ENCODE assay signal across 8 cellular contexts in genomic region chr4:118684873-118685811, GRCh38. TPM values are rescaled to one million over a fixed set of nuclear protein-coding genes. Genes with fewer than 3 reads are reported as not detected.
DNase-seq lines count a peak whose midpoint lies in the region; ATAC-seq, FAIRE-seq and TF ChIP-seq lines count a peak whose summit lies in the region.

TSS of gene METTL14 (plus strand) at chr4:118685392. CDS start at chr4:118685535, 143 bp downstream.

- intact Hi-C loops in Right ventricle myocardium superior (cut with DNase I): no loop called here
- intact Hi-C loops in pancreas (cut with DNase I): no loop called here
- intact Hi-C loops in tibial artery (cut with DNase I; ENCODE audit: low total_unique reads): no loop called here

- H2AFZ ChIP-seq in SU-DHL-6 (ENCODE audit: low read depth, low read length, severe bottlenecking): peak within 1 kb of the TSS; percentile 61

- peaks cover 25% of the 10 kb centered on the region for H3K79me2 ChIP-seq in SU-DHL-6 (ENCODE audit: insufficient read depth, low read length)

- H3K36me3 ChIP-seq in SU-DHL-6 (ENCODE audit: low read length) (no peaks in the 10 kb centered on the region), pancreas (peaks cover 0 to 20% (median 0%) of the 10 kb centered on the region in 3 donors), tibial artery (peaks cover 24 to 25% (median 24%) of the 10 kb centered on the region in 3 donors)

- H3K9me3 ChIP-seq in SU-DHL-6 (ENCODE audit: insufficient read depth, low read length) (no peaks in the 10 kb centered on the region), pancreas (no peaks in the 10 kb centered on the region), tibial artery (no peaks in the 10 kb centered on the region)

- TF ChIP-seq CTCF in GM10266 (IDR thresholded peaks at IDR 0.05; ENCODE audit: control insufficient read depth, insufficient read depth, low read depth, missing control alignments) (no peak), SU-DHL-6 (IDR thresholded peaks at IDR 0.05; ENCODE audit: insufficient read depth, low read length, poor library complexity, severe bottlenecking) (no peak), pancreas (IDR thresholded peaks at IDR 0.05) (no peak), tibial artery (IDR thresholded peaks at IDR 0.05) (peak in 1 of 2 experiments; percentile 36)

- peaks cover 24% of the 10 kb centered on the region for H3K4me1 Mint-ChIP-seq in activated naive CD8-positive, alpha-beta T cell treated with anti-CD3 and anti-CD28 coated beads, Interleukin-2, amount 10 ng/mL, durations not matched to agents 7 days and 5 days

- WGBS in pancreas, 2 donors: 2 to 3% methylated on average over 42 of the region's 42 CpGs

- POLR2A ChIA-PET in activated naive CD8-positive, alpha-beta T cell treated with anti-CD3 and anti-CD28 coated beads, Interleukin-2, amount 10 ng/mL, durations not matched to agents 7 days and 5 days (lab: Charles Lee): interaction anchor here (0.7 to 1.2 kb wide), 6 partner anchors 9 to 150 kb away, joined by 3 to 8 read pairs (median 6); no protein-coding TSS in a partner anchor

- peak; percentile 99 for ATAC-seq in HG02588 (IDR thresholded peaks at IDR 0.05; ENCODE audit: unreplicated experiment)
- ATAC-seq in activated naive CD8-positive, alpha-beta T cell treated with anti-CD3 and anti-CD28 coated beads, Interleukin-2, amount 10 ng/mL, durations not matched to agents 7 days and 5 days (ENCODE audit: low read depth): peak; percentile 97
- peak; percentile 98 for ATAC-seq in Right ventricle myocardium superior (ENCODE audit: poor library complexity)
- ATAC-seq in pancreas: peak; percentile 97 to 99 (median 98)

- no peaks in the 10 kb centered on the region for H3K9me2 ChIP-seq in SU-DHL-6 (replicated peaks; ENCODE audit: insufficient read depth, low read length)

- no peaks in the 10 kb centered on the region; the same call in 1 of the 2 replicates for H4K20me1 ChIP-seq in SU-DHL-6 (ENCODE audit: low read depth, low read length)

- H3K27ac Mint-ChIP-seq in activated naive CD8-positive, alpha-beta T cell treated with anti-CD3 and anti-CD28 coated beads, Interleukin-2, amount 10 ng/mL, durations not matched to agents 7 days and 5 days: peak within 1 kb of the TSS; percentile 93

- peak; percentile 80 for DNase-seq in GM10266 (ENCODE audit: extremely low spot score)
- peak; percentile 90 for DNase-seq in NCI-H1092 (lab: John Stamatoyannopoulos, UW)
- DNase-seq in activated naive CD8-positive, alpha-beta T cell treated with anti-CD3 and anti-CD28 coated beads, Interleukin-2, amount 10 ng/mL, durations not matched to agents 7 days and 5 days: peak; percentile 87
- peak; percentile 96 for DNase-seq in Right ventricle myocardium superior
- peak; percentile 86 to 94 (median 90) for DNase-seq in pancreas
- peak; percentile 94 to 95 for DNase-seq in tibial artery

- H3K27me3 ChIP-seq in SU-DHL-6 (ENCODE audit: low read length) (no peaks in the 10 kb centered on the region), pancreas (no peaks in the 10 kb centered on the region), tibial artery (no peaks in the 10 kb centered on the region)

- H3K27ac ChIP-seq in SU-DHL-6 (ENCODE audit: low read depth, low read length) (no peak within 1 kb of the TSS), pancreas (peak within 1 kb of the TSS; percentile 65 to 89 (median 78)), tibial artery (peak within 1 kb of the TSS; percentile 81 to 90)

- no peaks in the 10 kb centered on the region for H3K9me3 Mint-ChIP-seq in activated naive CD8-positive, alpha-beta T cell treated with anti-CD3 and anti-CD28 coated beads, Interleukin-2, amount 10 ng/mL, durations not matched to agents 7 days and 5 days

- no peaks in the 10 kb centered on the region for H3F3A ChIP-seq in SU-DHL-6 (ENCODE audit: insufficient read depth)

- H3K4me1 ChIP-seq in pancreas: peaks cover 0 to 12% (median 9%) of the 10 kb centered on the region in 3 donors
- peaks cover 0 to 22% (median 15%) of the 10 kb centered on the region in 4 donors for H3K4me1 ChIP-seq in tibial artery

- H3K27me3 Mint-ChIP-seq in activated naive CD8-positive, alpha-beta T cell treated with anti-CD3 and anti-CD28 coated beads, Interleukin-2, amount 10 ng/mL, durations not matched to agents 7 days and 5 days: no peaks in the 10 kb centered on the region

- peak; percentile 37 for FAIRE-seq in pancreas (lab: Jason Lieb, UNC)

- H3K9ac ChIP-seq in SU-DHL-6 (ENCODE audit: low read length): peak within 1 kb of the TSS; percentile 74

- peak within 1 kb of the TSS; percentile 91 for H3K4me3 Mint-ChIP-seq in activated naive CD8-positive, alpha-beta T cell treated with anti-CD3 and anti-CD28 coated beads, Interleukin-2, amount 10 ng/mL, durations not matched to agents 7 days and 5 days

- peak within 1 kb of the TSS; percentile 64 for H3K4me2 ChIP-seq in SU-DHL-6 (ENCODE audit: low read depth, low read length, poor library complexity, severe bottlenecking)

- H3K36me3 Mint-ChIP-seq in activated naive CD8-positive, alpha-beta T cell treated with anti-CD3 and anti-CD28 coated beads, Interleukin-2, amount 10 ng/mL, durations not matched to agents 7 days and 5 days: no peaks in the 10 kb centered on the region

- peak within 1 kb of the TSS; percentile 90 for H3K4me3 ChIP-seq in SU-DHL-6 (ENCODE audit: insufficient read depth, low read length, poor library complexity, severe bottlenecking)
- H3K4me3 ChIP-seq in pancreas: peak within 1 kb of the TSS; percentile 43 to 57 (median 50)
- H3K4me3 ChIP-seq in tibial artery: peak within 1 kb of the TSS; percentile 60 to 77

RNA-seq across cellular contexts. Expression of gene METTL14, which starts in this region (rescaled TPM):
- total RNA-seq in activated naive CD8-positive, alpha-beta T cell treated with anti-CD3 and anti-CD28 coated beads, Interleukin-2, amount 10 ng/mL, durations not matched to agents 7 days and 5 days: 10 to 100 TPM; 53.1 to 55.4 TPM
- total RNA-seq in Right ventricle myocardium superior: 24.8 TPM
- 10 to 100 TPM; 12.6 to 28.0 (median 18.2) TPM for total RNA-seq in pancreas
- 1 to 10 TPM; 3.5 to 8.0 TPM for polyA plus RNA-seq in pancreas
